In genomic region chr5:74578356-74579044, GRCh38 we compare ENCODE assay signal across 1 cellular context.
A peak's percentile ranks its signal among the peaks of the same experiment; 100 is the strongest.
TF ChIP-seq lines count a peak whose summit lies in the region.

No MANE protein-coding gene starts in this region.

TF ChIP-seq in GM12878, 131 proteins besides CTCF, POLR2A, EP300 and RAD21 (continued from another document):
- no peak for TF ChIP-seq ZBTB4 (CRISPR knock-in tag; IDR thresholded peaks at IDR 0.05)
- peak in 1 of 2 experiments; percentile 37; a peak in 1 of 4 replicates for TF ChIP-seq CEBPB (IDR thresholded peaks at IDR 0.05; ENCODE audit: borderline replicate concordance in 1 of 2, low read depth in 2 of 2, low read length in 2 of 2)
- TF ChIP-seq BCL11A (IDR thresholded peaks at IDR 0.05; ENCODE audit: low read depth, low read length), result peak; percentile 75; the same call in 1 of the 2 replicates
- TF ChIP-seq ZBED1 (IDR thresholded peaks at IDR 0.05; ENCODE audit: borderline replicate concordance), result peak; percentile 22; the same call in 1 of the 2 replicates
- no peak for TF ChIP-seq KAT2A (conservative IDR thresholded peaks at IDR 0.05; ENCODE audit: control insufficient read depth, low read depth, low read length)
- peak; percentile 53; the same call in 1 of the 2 replicates for TF ChIP-seq CREM (IDR thresholded peaks at IDR 0.05; ENCODE audit: low read depth)
- TF ChIP-seq IRF4 (IDR thresholded peaks at IDR 0.05; ENCODE audit: low read depth, low read length), result 0 out of 2 replicates have a peak, but pooled peaks have one; percentile 24
- no peak; the same call in 1 of the 2 replicates for TF ChIP-seq SMC3 (IDR thresholded peaks at IDR 0.05; ENCODE audit: borderline replicate concordance, low read length)
- no peak for TF ChIP-seq MEF2B (IDR thresholded peaks at IDR 0.05; ENCODE audit: partially characterized antibody, poor library complexity, severe bottlenecking)
- TF ChIP-seq RUNX3 (IDR thresholded peaks at IDR 0.05; ENCODE audit: low read length), result peak; percentile 95
- peak; percentile 88; the same call in 1 of the 2 replicates for TF ChIP-seq NFIC (IDR thresholded peaks at IDR 0.05; ENCODE audit: low read depth, low read length)
- TF ChIP-seq SP1 (IDR thresholded peaks at IDR 0.05; ENCODE audit: low read depth, low read length), result peak; percentile 29
- 0 out of 2 replicates have a peak, but pooled peaks have one; percentile 67 for TF ChIP-seq ZNF217 (IDR thresholded peaks at IDR 0.05)
- no peak for TF ChIP-seq SKIL (IDR thresholded peaks at IDR 0.05; ENCODE audit: low read depth, poor library complexity, severe bottlenecking)
- TF ChIP-seq SRF (IDR thresholded peaks at IDR 0.05; ENCODE audit: low read depth in 2 of 2, low read length in 2 of 2), result 0 out of 4 replicates have a peak, but pooled peaks of 1 of the 2 experiments have one; percentile 40
- peak; percentile 83; the same call in 1 of the 2 replicates for TF ChIP-seq FOXM1 (IDR thresholded peaks at IDR 0.05; ENCODE audit: low read depth, low read length)
- no peak for TF ChIP-seq REST (IDR thresholded peaks at IDR 0.05; ENCODE audit: low read depth, low read length)
- no peak for TF ChIP-seq KDM1A (IDR thresholded peaks at IDR 0.05; ENCODE audit: borderline replicate concordance)
- no peak for TF ChIP-seq FOXK2 (IDR thresholded peaks at IDR 0.05)
- TF ChIP-seq YBX1 (IDR thresholded peaks at IDR 0.05), result no peak
- no peak for TF ChIP-seq SUPT20H (IDR thresholded peaks at IDR 0.05; ENCODE audit: borderline replicate concordance, control insufficient read depth, low read depth, low read length)
- no peak for TF ChIP-seq TCF12 (IDR thresholded peaks at IDR 0.05; ENCODE audit: low read depth, low read length)
- no peak for TF ChIP-seq ZNF274 (IDR thresholded peaks at IDR 0.05; ENCODE audit: insufficient read depth, insufficient read length)
- TF ChIP-seq PRDM15 (CRISPR knock-in tag; IDR thresholded peaks at IDR 0.05), result no peak
- TF ChIP-seq CREB1 (IDR thresholded peaks at IDR 0.05; ENCODE audit: low read depth), result peak; percentile 37
- no peak for TF ChIP-seq RFX5 (IDR thresholded peaks at IDR 0.05; ENCODE audit: low read depth, low read length)
- no peak for TF ChIP-seq HDAC6 (IDR thresholded peaks at IDR 0.05; ENCODE audit: unreplicated experiment)
- no peak for TF ChIP-seq PML (IDR thresholded peaks at IDR 0.05; ENCODE audit: low read length)
- no peak for TF ChIP-seq GABPA (IDR thresholded peaks at IDR 0.05; ENCODE audit: low read depth)
- peak; percentile 70 for TF ChIP-seq TBL1XR1 (IDR thresholded peaks at IDR 0.05; ENCODE audit: low read depth, low read length)
- TF ChIP-seq CUX1 (IDR thresholded peaks at IDR 0.05; ENCODE audit: insufficient replicate concordance, low read depth, low read length), result peak; percentile 34
- TF ChIP-seq JUNB (IDR thresholded peaks at IDR 0.05), result peak; percentile 80
- peak; percentile 45; the same call in 1 of the 2 replicates for TF ChIP-seq TCF7 (IDR thresholded peaks at IDR 0.05; ENCODE audit: borderline replicate concordance)
- peak; percentile 41 for TF ChIP-seq BCL3 (IDR thresholded peaks at IDR 0.05; ENCODE audit: borderline replicate concordance, insufficient read depth, low read depth, low read length, poor library complexity, severe bottlenecking)
- TF ChIP-seq NFYA (IDR thresholded peaks at IDR 0.05; ENCODE audit: borderline replicate concordance, low read depth, low read length), result no peak
